In genomic region chr15:94692697-94693096, GRCh38 we compare ENCODE assay signal across 19 cellular contexts.
DNase-seq lines count a peak whose midpoint lies in the region; ATAC-seq, FAIRE-seq and TF ChIP-seq lines count a peak whose summit lies in the region.
"Had no signal": no experiment of that assay in that cellular context is flagged by ENCODE, and none has a peak within 500 bp of the region (broad histone marks: within the 10 kb centered on the region; RNA-seq: fewer than 3 reads in every experiment).

No MANE protein-coding gene starts in this region.

- H2AFZ ChIP-seq in mammary epithelial cell (ENCODE audit: low read depth, low read length) = no peak overlapping the region
- H2AFZ ChIP-seq: GM23248 had no signal

- TF ChIP-seq CTCF in mammary epithelial cell (conservative IDR thresholded peaks at IDR 0.05 in 1 of 2, IDR thresholded peaks at IDR 0.05 in 1 of 2; ENCODE audit: extremely low read depth in 1 of 2, insufficient read depth in 1 of 2, low read depth in 1 of 2, low read length in 2 of 2) = no peak
- TF ChIP-seq CTCF in foreskin keratinocyte (conservative IDR thresholded peaks at IDR 0.05) = no peak

- no peaks in the 10 kb centered on the region for H3K36me3 ChIP-seq in mammary epithelial cell (ENCODE audit: insufficient read depth, low read length)

- H3K27ac ChIP-seq in mammary epithelial cell (ENCODE audit: insufficient read depth, low read depth, low read length) = peak overlapping the region; percentile 14
- H3K27ac ChIP-seq in foreskin keratinocyte = no peak overlapping the region
- H3K27ac ChIP-seq: A549, GM23248 had no signal

- H3K4me1 ChIP-seq in mammary epithelial cell (ENCODE audit: insufficient read depth, low read length) = peaks cover 19% of the 10 kb centered on the region
- peaks cover 4% of the 10 kb centered on the region for H3K4me1 ChIP-seq in foreskin keratinocyte
- H3K4me1 ChIP-seq: A549 had no signal

- H3K27me3 ChIP-seq in mammary epithelial cell (ENCODE audit: insufficient read depth, low read length) = no peaks in the 10 kb centered on the region
- no peaks in the 10 kb centered on the region for H3K27me3 ChIP-seq in foreskin keratinocyte

- BruUV-seq in mammary epithelial cell (replicated peaks; lab: Mats Ljungman, UMichigan) = no TSS peak

- no peak overlapping the region for H3K9ac ChIP-seq in mammary epithelial cell (ENCODE audit: insufficient read depth, low read length)
- H3K9ac ChIP-seq: GM23248 had no signal

- H3K4me3 ChIP-seq in mammary epithelial cell (replicated peaks in 1 of 3; ENCODE audit: insufficient read depth in 1 of 3, low read depth in 2 of 3, low read length in 3 of 3) = no peak overlapping the region
- H3K4me3 ChIP-seq: A549, GM23248 had no signal

- no peaks in the 10 kb centered on the region for H4K20me1 ChIP-seq in mammary epithelial cell (ENCODE audit: insufficient read depth, low read length)

- H3K4me2 ChIP-seq in mammary epithelial cell (ENCODE audit: insufficient read depth, low read depth, low read length) = peak overlapping the region; percentile 9
- H3K4me2 ChIP-seq: A549 had no signal

- in situ Hi-C loops in mammary epithelial cell (cut with MboI; ENCODE audit: low sequenced_read_pairs in 2 of 2) = no loop called here

- peak; percentile 93 for ATAC-seq in foreskin keratinocyte
- ATAC-seq in left cardiac atrium = no peak
- ATAC-seq: A549 had no signal

- peak; percentile 48 for FAIRE-seq in urothelium cell line (lab: Jason Lieb, UNC)
- FAIRE-seq: A549 had no signal

- DNase-seq in HT1080 (ENCODE audit: low read depth) (peak; percentile 6), mammary epithelial cell (peak; percentile 81), foreskin keratinocyte (peak; percentile 81 to 90), urothelium cell line (ENCODE audit: low spot score) (peak; percentile 36), islet precursor cell (no peak), posterior cingulate gyrus (no peak), left cardiac atrium (no peak)
- DNase-seq: DMS79, GM23248, H9, HFFc6, KBM-7, NCI-H1092, NCI-H1436 treated with DMSO at 0.1 percent for 48 hours, NCI-H2029, NCI-H2227 treated with DMSO at 0.1 percent for 48 hours, NCI-H524 treated with DMSO at 0.1 percent for 48 hours, SHP77 had no signal

- dilution Hi-C loops in mammary epithelial cell (cut with HindIII; ENCODE audit: low sequenced_read_pairs) = loop anchor here (5.0 kb wide), 1 partner anchor 50 kb away; no protein-coding TSS in a partner anchor

- CTCF ChIA-PET in mammary epithelial cell (lab: Charles Lee; ENCODE audit: low non-redundant PET) = no interaction called here

- H3K9me3 ChIP-seq in mammary epithelial cell (replicated peaks; ENCODE audit: insufficient read depth, low read length) = no peaks in the 10 kb centered on the region

- H3K79me2 ChIP-seq in mammary epithelial cell (ENCODE audit: insufficient read depth, low read length) = no peaks in the 10 kb centered on the region

- 4% methylated on average over 3 of the region's 3 CpGs for WGBS in mammary epithelial cell (ENCODE audit: low coverage, missing lambda C conversion rate)

- intact Hi-C loops in mammary epithelial cell (cut with micrococcal nuclease) = no loop called here
- intact Hi-C loops in posterior cingulate gyrus (cut with DNase I) = no loop called here
- intact Hi-C loops in left cardiac atrium (cut with DNase I) = no loop called here

Comparison
In these comparisons a context has a peak if more than half of its experiments do, and no peak if none do; other contexts are left out.
1. DNase-seq: peak in HT1080 (single experiment), mammary epithelial cell (single experiment), foreskin keratinocyte (2 of 2) and urothelium cell line (single experiment); none in islet precursor cell (single experiment), posterior cingulate gyrus (0 of 10) and left cardiac atrium (single experiment).